In the genomic region with DNA sequence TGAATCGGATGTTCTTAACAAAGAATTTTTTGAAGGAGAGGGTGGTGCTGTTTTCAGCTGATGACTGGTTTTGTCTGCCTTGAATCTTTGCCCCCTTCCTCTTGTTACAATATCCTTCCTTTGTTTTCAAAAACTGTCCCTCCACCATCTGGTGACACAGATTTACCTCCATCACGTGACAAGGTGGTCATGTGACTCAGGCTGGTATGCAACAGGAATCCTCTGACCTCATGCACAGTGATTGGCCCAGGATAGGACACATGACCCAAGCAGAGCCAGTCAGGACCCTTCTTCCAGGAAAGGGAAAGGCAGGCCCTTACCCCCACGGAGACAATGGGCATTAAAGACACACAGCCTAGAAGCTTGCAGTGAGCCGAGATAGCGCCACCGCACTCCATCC, we compare ENCODE assay signal across 1 cellular context.
TF ChIP-seq lines count a peak whose summit lies in the region.

No MANE protein-coding gene starts in this region.

TF ChIP-seq in K562, 482 proteins besides CTCF, POLR2A, EP300 and RAD21 (continued from another document):
- peak; percentile 89 for TF ChIP-seq TFE3 (CRISPR knock-in tag; IDR thresholded peaks at IDR 0.05)
- no peak for TF ChIP-seq ZNF41 (CRISPR knock-in tag; conservative IDR thresholded peaks at IDR 0.05)
- TF ChIP-seq ZNF717 (CRISPR knock-in tag; IDR thresholded peaks at IDR 0.05), result no peak
- TF ChIP-seq CBFA2T2 (conservative IDR thresholded peaks at IDR 0.05), result peak; percentile 30
- TF ChIP-seq RAD51 (IDR thresholded peaks at IDR 0.05; ENCODE audit: borderline replicate concordance, low read depth), result peak; percentile 76
- TF ChIP-seq, protein P1, sequence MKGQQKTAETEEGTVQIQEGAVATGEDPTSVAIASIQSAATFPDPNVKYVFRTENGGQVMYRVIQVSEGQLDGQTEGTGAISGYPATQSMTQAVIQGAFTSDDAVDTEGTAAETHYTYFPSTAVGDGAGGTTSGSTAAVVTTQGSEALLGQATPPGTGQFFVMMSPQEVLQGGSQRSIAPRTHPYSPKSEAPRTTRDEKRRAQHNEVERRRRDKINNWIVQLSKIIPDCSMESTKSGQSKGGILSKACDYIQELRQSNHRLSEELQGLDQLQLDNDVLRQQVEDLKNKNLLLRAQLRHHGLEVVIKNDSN (CRISPR knock-in tag; IDR thresholded peaks at IDR 0.05), result peak; percentile 72
